Comparison of ENCODE assay signal across 10 cellular contexts in genomic region chr6:16684195-16684689, GRCh38.
DNase-seq lines count a peak whose midpoint lies in the region; ATAC-seq and TF ChIP-seq lines count a peak whose summit lies in the region.
"Had no signal": no experiment of that assay in that cellular context is flagged by ENCODE, and none has a peak within 500 bp of the region (broad histone marks: within the 10 kb centered on the region; RNA-seq: fewer than 3 reads in every experiment).

No MANE protein-coding gene starts in this region.

- no peaks in the 10 kb centered on the region; the same call in 1 of the 2 replicates for H4K20me1 ChIP-seq in MM.1S (ENCODE audit: insufficient read depth, low read length)
- H4K20me1 ChIP-seq in neural progenitor cell (ENCODE audit: low read depth), result no peaks in the 10 kb centered on the region

- POLR2A ChIA-PET in Panc1 (lab: Charles Lee), result no interaction called here

- H3K27ac ChIP-seq in Panc1 (ENCODE audit: low read length), result peak overlapping the region; percentile 80
- H3K27ac ChIP-seq in duodenal mucosa (ENCODE audit: low read depth, low read length), result peak overlapping the region; percentile 24
- peak overlapping the region; percentile 49 for H3K27ac ChIP-seq in psoas muscle
- no peak overlapping the region for H3K27ac ChIP-seq in MM.1S (ENCODE audit: low read length)
- no peak overlapping the region for H3K27ac ChIP-seq in neural progenitor cell

- H3K9me2 ChIP-seq in MM.1S (replicated peaks; ENCODE audit: insufficient read depth, low read length), result no peaks in the 10 kb centered on the region

- no TSS peak for BruUV-seq in Panc1 (replicated peaks; lab: Mats Ljungman, UMichigan)

- no peak for ATAC-seq in Panc1
- no peak for ATAC-seq in psoas muscle
- no peak for ATAC-seq in GM18502 (IDR thresholded peaks at IDR 0.05; ENCODE audit: poor library complexity, unreplicated experiment)

- no peaks in the 10 kb centered on the region for H3K36me3 Mint-ChIP-seq in neural progenitor cell
- H3K36me3 Mint-ChIP-seq: IgD-negative memory B cell had no signal

- CTCF ChIA-PET in Panc1 (lab: Charles Lee), result no interaction called here

- H3K4me2 ChIP-seq in MM.1S (ENCODE audit: low read depth, low read length) (no peak overlapping the region), neural progenitor cell (no peak overlapping the region)

- H3K4me3 ChIP-seq in Panc1 (ENCODE audit: low read depth in 2 of 2, low read length in 2 of 2) (no peak overlapping the region), duodenal mucosa (ENCODE audit: low read depth in 1 of 2, low read length in 2 of 2) (no peak overlapping the region), psoas muscle (no peak overlapping the region), MM.1S (ENCODE audit: low read length) (no peak overlapping the region), neural progenitor cell (no peak overlapping the region)

- H3K79me2 ChIP-seq in MM.1S (ENCODE audit: low read length), result no peaks in the 10 kb centered on the region
- no peaks in the 10 kb centered on the region for H3K79me2 ChIP-seq in neural progenitor cell (ENCODE audit: low read depth)

- H2AFZ ChIP-seq in MM.1S (ENCODE audit: low read length) (no peak overlapping the region), neural progenitor cell (replicated peaks) (no peak overlapping the region)

- H3K4me1 Mint-ChIP-seq in neural progenitor cell, result peaks cover 16% of the 10 kb centered on the region

- intact Hi-C loops in Panc1 (cut with micrococcal nuclease; ENCODE audit: unreplicated experiment), result no loop called here
- intact Hi-C loops in psoas muscle (cut with DNase I), result loop anchor here (5.0 kb wide), 1 partner anchor 78 kb away; the partner anchor contains the start of gene ATXN1 (in 2 of the 2)

- H3K36me3 ChIP-seq in Panc1 (ENCODE audit: control insufficient read depth, insufficient read depth, low read length) (no peaks in the 10 kb centered on the region), duodenal mucosa (ENCODE audit: control insufficient read depth in 1 of 2, insufficient read depth in 2 of 2, low read length in 2 of 2) (peaks cover 0 to 6% of the 10 kb centered on the region in 2 donors), psoas muscle (ENCODE audit: insufficient read depth in 1 of 2, low read depth in 1 of 2) (no peaks in the 10 kb centered on the region), MM.1S (replicated peaks; ENCODE audit: insufficient read depth, low read length) (no peaks in the 10 kb centered on the region; the same call in 1 of the 2 replicates), neural progenitor cell (no peaks in the 10 kb centered on the region)

- no peak overlapping the region for H3K4me3 Mint-ChIP-seq in neural progenitor cell
- H3K4me3 Mint-ChIP-seq: activated naive CD4-positive, alpha-beta T cell treated with anti-CD3 and anti-CD28 coated beads, Interleukin-2, amount 10 ng/mL, durations not matched to agents 7 days and 5 days had no signal

- H3K4me1 ChIP-seq in Panc1 (ENCODE audit: control insufficient read depth, insufficient read depth, low read length) (peaks cover 74% of the 10 kb centered on the region), duodenal mucosa (ENCODE audit: control insufficient read depth in 1 of 2, insufficient read depth in 2 of 2, low read length in 2 of 2) (peaks cover 5 to 18% of the 10 kb centered on the region in 2 donors), psoas muscle (peaks cover 67% of the 10 kb centered on the region), MM.1S (ENCODE audit: low read length) (no peaks in the 10 kb centered on the region), neural progenitor cell (peaks cover 12% of the 10 kb centered on the region)

- no peaks in the 10 kb centered on the region for H3K27me3 Mint-ChIP-seq in neural progenitor cell (ENCODE audit: insufficient read depth, low read depth)
- H3K27me3 Mint-ChIP-seq: activated naive CD4-positive, alpha-beta T cell treated with anti-CD3 and anti-CD28 coated beads, Interleukin-2, amount 10 ng/mL, durations not matched to agents 7 days and 5 days had no signal

- H3K9me3 ChIP-seq in Panc1 (ENCODE audit: control insufficient read depth, insufficient read depth, low read depth, low read length) (no peaks in the 10 kb centered on the region), duodenal mucosa (ENCODE audit: control insufficient read depth in 1 of 2, low read length in 2 of 2) (no peaks in the 10 kb centered on the region), psoas muscle (no peaks in the 10 kb centered on the region), MM.1S (replicated peaks; ENCODE audit: insufficient read depth, low read length) (no peaks in the 10 kb centered on the region), neural progenitor cell (ENCODE audit: low read depth) (no peaks in the 10 kb centered on the region)

- WGBS in psoas muscle, 3 donors, result 80 to 91% (median 82%) methylated on average over 5 of the region's 5 CpGs

- in situ Hi-C loops in Panc1 (cut with HindIII; ENCODE audit: low pct_unique_long_range_greater_than_20kb, low sequenced_read_pairs), result no loop called here

- TF ChIP-seq CTCF in Panc1 (IDR thresholded peaks at IDR 0.05), result no peak
- TF ChIP-seq CTCF in psoas muscle (IDR thresholded peaks at IDR 0.05), result no peak
- TF ChIP-seq CTCF in MM.1S (IDR thresholded peaks at IDR 0.05; ENCODE audit: low read length), result no peak
- TF ChIP-seq CTCF in neural progenitor cell (IDR thresholded peaks at IDR 0.05), result no peak

- H3K27ac Mint-ChIP-seq in neural progenitor cell, result no peak overlapping the region
- H3K27ac Mint-ChIP-seq: activated naive CD4-positive, alpha-beta T cell treated with anti-CD3 and anti-CD28 coated beads, Interleukin-2, amount 10 ng/mL, durations not matched to agents 7 days and 5 days had no signal

- no peaks in the 10 kb centered on the region for H3K9me3 Mint-ChIP-seq in neural progenitor cell
- H3K9me3 Mint-ChIP-seq: activated naive CD4-positive, alpha-beta T cell treated with anti-CD3 and anti-CD28 coated beads, Interleukin-2, amount 10 ng/mL, durations not matched to agents 7 days and 5 days; IgD-negative memory B cell had no signal

- no peaks in the 10 kb centered on the region for H3K27me3 ChIP-seq in Panc1 (ENCODE audit: control insufficient read depth, insufficient read depth, low read length)
- H3K27me3 ChIP-seq in duodenal mucosa (ENCODE audit: control insufficient read depth in 1 of 2, insufficient read depth in 2 of 2, low read length in 2 of 2), result no peaks in the 10 kb centered on the region
- no peaks in the 10 kb centered on the region for H3K27me3 ChIP-seq in psoas muscle (ENCODE audit: insufficient read depth in 3 of 3, low read length in 2 of 3)
- H3K27me3 ChIP-seq in MM.1S (replicated peaks; ENCODE audit: insufficient read depth, low read length), result no peaks in the 10 kb centered on the region
- no peaks in the 10 kb centered on the region for H3K27me3 ChIP-seq in neural progenitor cell

- H3K9ac ChIP-seq in duodenal mucosa (ENCODE audit: low read depth in 1 of 2, low read length in 2 of 2), result no peak overlapping the region
- H3K9ac ChIP-seq in MM.1S (ENCODE audit: low read length), result no peak overlapping the region
- no peak overlapping the region for H3K9ac ChIP-seq in neural progenitor cell

- H3F3A ChIP-seq in MM.1S (ENCODE audit: insufficient read depth, low read length) (no peaks in the 10 kb centered on the region), neural progenitor cell (ENCODE audit: low read depth) (no peaks in the 10 kb centered on the region)

- DNase-seq in H4 (ENCODE audit: low spot score), result peak; percentile 94
- DNase-seq in Panc1 (ENCODE audit: low read depth, low spot score), result no peak
- DNase-seq in psoas muscle, result no peak
- no peak for DNase-seq in MM.1S
- DNase-seq in stimulated activated CD4-positive, alpha-beta T cell treated with anti-CD3 and anti-CD28 coated beads, Interleukin-1b, Interleukin-23, amount 100 ng/mL, for 48 hours, result no peak
- DNase-seq in neural progenitor cell (ENCODE audit: low spot score), result no peak
- DNase-seq: activated naive CD4-positive, alpha-beta T cell treated with anti-CD3 and anti-CD28 coated beads, Interleukin-2, amount 10 ng/mL, durations not matched to agents 7 days and 5 days had no signal

Comparison
In these comparisons a context has a peak if more than half of its experiments do, and no peak if none do; other contexts are left out.
1. H3K27ac ChIP-seq: peak in Panc1 (single experiment), duodenal mucosa (single experiment) and psoas muscle (single experiment); none in MM.1S (single experiment) and neural progenitor cell (single experiment).